18 cellular contexts compared by ENCODE assay signal in the genomic region with DNA sequence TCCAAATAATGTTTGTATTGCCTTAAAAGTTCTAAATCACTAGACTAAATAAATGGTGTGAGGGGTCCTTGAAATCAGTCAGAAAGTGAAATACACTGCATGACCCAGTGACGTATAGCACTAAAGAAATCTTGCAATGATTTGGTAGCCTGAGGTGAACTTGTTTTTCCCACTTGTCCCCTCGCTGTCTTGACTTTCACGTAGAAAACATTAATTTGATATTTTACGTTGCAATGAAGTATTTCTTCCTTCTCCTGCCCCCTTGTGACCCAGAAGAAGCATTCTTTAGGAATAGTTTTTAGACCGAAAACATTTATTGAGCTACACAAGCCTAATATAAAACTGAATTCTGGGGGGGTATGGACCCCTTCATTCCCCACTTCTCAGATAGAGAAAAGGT. TPM values are rescaled to one million over a fixed set of nuclear protein-coding genes. Genes with fewer than 3 reads are reported as not detected.
DNase-seq lines count a peak whose midpoint lies in the region; ATAC-seq and TF ChIP-seq lines count a peak whose summit lies in the region.
"Had no signal": no experiment of that assay in that cellular context is flagged by ENCODE, and none has a peak within 500 bp of the region (broad histone marks: within the 10 kb centered on the region; RNA-seq: fewer than 3 reads in every experiment).

No MANE protein-coding gene starts in this region.

- no peak overlapping the region for H3K27ac Mint-ChIP-seq in CD4-positive, alpha-beta T cell
- H3K27ac Mint-ChIP-seq in glutamatergic neuron (ENCODE audit: unreplicated experiment), result no peak overlapping the region
- H3K27ac Mint-ChIP-seq: stimulated activated naive CD8-positive, alpha-beta T cell treated with anti-CD3 and anti-CD28 coated beads, Interleukin-15, Interleukin-2, amounts not matched to agents 100 ng/mL and 50 ng/mL, for 24 hours; T-helper 1 cell treated with Interleukin-12 subunit alpha and Interleukin-12 subunit beta and Interleukin-4 antibody, amounts not matched to agents 30 μg/mL and 1 μg/mL, for 36 hours had no signal

- no peaks in the 10 kb centered on the region for H3K9me3 ChIP-seq in CD4-positive, alpha-beta T cell (ENCODE audit: control insufficient read depth, low read length)
- no peaks in the 10 kb centered on the region for H3K9me3 ChIP-seq in suprapubic skin
- H3K9me3 ChIP-seq: gastroesophageal sphincter, prostate gland had no signal

- no peak overlapping the region for H3K4me3 Mint-ChIP-seq in CD4-positive, alpha-beta T cell
- H3K4me3 Mint-ChIP-seq in glutamatergic neuron (ENCODE audit: unreplicated experiment), result no peak overlapping the region
- H3K4me3 Mint-ChIP-seq: stimulated activated naive CD8-positive, alpha-beta T cell treated with anti-CD3 and anti-CD28 coated beads, Interleukin-15, Interleukin-2, amounts not matched to agents 100 ng/mL and 50 ng/mL, for 24 hours; T-helper 1 cell treated with Interleukin-12 subunit alpha and Interleukin-12 subunit beta and Interleukin-4 antibody, amounts not matched to agents 30 μg/mL and 1 μg/mL, for 36 hours had no signal

- no peaks in the 10 kb centered on the region for H3K4me1 Mint-ChIP-seq in CD4-positive, alpha-beta T cell (ENCODE audit: low read depth)
- peaks cover 10% of the 10 kb centered on the region for H3K4me1 Mint-ChIP-seq in glutamatergic neuron (ENCODE audit: low read depth, unreplicated experiment)

- no peaks in the 10 kb centered on the region for H3K27me3 Mint-ChIP-seq in CD4-positive, alpha-beta T cell
- H3K27me3 Mint-ChIP-seq in glutamatergic neuron (ENCODE audit: unreplicated experiment), result no peaks in the 10 kb centered on the region
- H3K27me3 Mint-ChIP-seq: stimulated activated naive CD8-positive, alpha-beta T cell treated with anti-CD3 and anti-CD28 coated beads, Interleukin-15, Interleukin-2, amounts not matched to agents 100 ng/mL and 50 ng/mL, for 24 hours had no signal

- no peak for DNase-seq in CD4-positive, alpha-beta T cell
- DNase-seq in LHCN-M2 (ENCODE audit: low read depth), result peak; percentile 25
- peak; percentile 50 for DNase-seq in choroid plexus epithelial cell (ENCODE audit: low read depth)
- DNase-seq in midbrain (lab: John Stamatoyannopoulos, UW), result peak; percentile 1
- DNase-seq in activated gamma-delta T cell treated with Interleukin-2 at 50 U/mL for 16 hours, result no peak
- no peak for DNase-seq in suprapubic skin (ENCODE audit: low spot score in 2 of 2)
- no peak for DNase-seq in NCI-H2107 treated with DMSO at 0.1 percent for 48 hours (lab: John Stamatoyannopoulos, UW; ENCODE audit: unreplicated experiment)
- no peak for DNase-seq in glutamatergic neuron
- DNase-seq: activated effector memory CD4-positive, alpha-beta T cell treated with anti-CD3 and anti-CD28 coated beads, Interleukin-2, amount 50 U/mL, for 16 hours; GOT3; left ventricle myocardium superior; NCI-H187 treated with DMSO at 0.1 percent for 48 hours; NK-92 treated with Interleukin-12 subunit alpha and Interleukin-12 subunit beta, amount 100 ng/mL, for 24 hours; stimulated activated CD4-positive, alpha-beta T cell treated with anti-CD3 and anti-CD28 coated beads, Interleukin-4, amount 100 ng/mL, for 24 hours had no signal

- H3K4me3 ChIP-seq in choroid plexus epithelial cell (ENCODE audit: low read depth, low read length), result no peak overlapping the region
- no peak overlapping the region for H3K4me3 ChIP-seq in suprapubic skin
- H3K4me3 ChIP-seq: gastroesophageal sphincter, prostate gland had no signal

- WGBS in suprapubic skin, result 35% methylated on average over 5 of the region's 5 CpGs

- H3K36me3 ChIP-seq in suprapubic skin, result no peaks in the 10 kb centered on the region
- H3K36me3 ChIP-seq: gastroesophageal sphincter, prostate gland had no signal

- no peak for ATAC-seq in CD4-positive, alpha-beta T cell (ENCODE audit: poor library complexity)
- ATAC-seq: gastroesophageal sphincter, left ventricle myocardium superior had no signal

- H3K36me3 Mint-ChIP-seq in CD4-positive, alpha-beta T cell (ENCODE audit: low read depth), result no peaks in the 10 kb centered on the region
- H3K36me3 Mint-ChIP-seq in glutamatergic neuron (ENCODE audit: unreplicated experiment), result no peaks in the 10 kb centered on the region

- no peaks in the 10 kb centered on the region for H3K4me1 ChIP-seq in suprapubic skin
- H3K4me1 ChIP-seq: gastroesophageal sphincter, prostate gland had no signal

- peak; percentile 12 for TF ChIP-seq CTCF in CD4-positive, alpha-beta T cell (IDR thresholded peaks at IDR 0.05)
- TF ChIP-seq CTCF in choroid plexus epithelial cell (conservative IDR thresholded peaks at IDR 0.05; ENCODE audit: low read depth, low read length) (peak; percentile 46), suprapubic skin (IDR thresholded peaks at IDR 0.05) (no peak), glutamatergic neuron (IDR thresholded peaks at IDR 0.05; ENCODE audit: partially characterized antibody, unreplicated experiment) (no peak)

- CTCF ChIA-PET in CD4-positive, alpha-beta T cell (lab: Charles Lee), result no interaction called here

- H3K9me3 Mint-ChIP-seq in CD4-positive, alpha-beta T cell, result no peaks in the 10 kb centered on the region
- H3K9me3 Mint-ChIP-seq in glutamatergic neuron (ENCODE audit: unreplicated experiment), result no peaks in the 10 kb centered on the region
- H3K9me3 Mint-ChIP-seq: stimulated activated naive CD8-positive, alpha-beta T cell treated with anti-CD3 and anti-CD28 coated beads, Interleukin-15, Interleukin-2, amounts not matched to agents 100 ng/mL and 50 ng/mL, for 24 hours; T-helper 1 cell treated with Interleukin-12 subunit alpha and Interleukin-12 subunit beta and Interleukin-4 antibody, amounts not matched to agents 30 μg/mL and 1 μg/mL, for 36 hours had no signal

- intact Hi-C loops in CD4-positive, alpha-beta T cell (cut with DNase I, micrococcal nuclease), result loop anchor here in 1 of 2 experiments (5.0 kb wide), 1 partner anchor 508 kb away; no protein-coding TSS in a partner anchor

- H3K27me3 ChIP-seq in CD4-positive, alpha-beta T cell (ENCODE audit: control insufficient read depth, insufficient read depth, low read length), result no peaks in the 10 kb centered on the region
- no peaks in the 10 kb centered on the region for H3K27me3 ChIP-seq in suprapubic skin
- H3K27me3 ChIP-seq: gastroesophageal sphincter had no signal

- POLR2A ChIA-PET in CD4-positive, alpha-beta T cell (lab: Charles Lee), result no interaction called here

- no peak for TF ChIP-seq EP300 in suprapubic skin (IDR thresholded peaks at IDR 0.05)

- TF ChIP-seq POLR2A in suprapubic skin (IDR thresholded peaks at IDR 0.05), result no peak

- no peak overlapping the region for H3K27ac ChIP-seq in CD4-positive, alpha-beta T cell (ENCODE audit: low read depth, low read length)
- H3K27ac ChIP-seq in suprapubic skin, result no peak overlapping the region
- H3K27ac ChIP-seq: gastroesophageal sphincter, prostate gland had no signal

RNA-seq across cellular contexts. Expression of a gene that starts 3.7 kb away (rescaled TPM):
- not detected for total RNA-seq in CD4-positive, alpha-beta T cell
- total RNA-seq in LHCN-M2 (2014; rRNA removed) (not detected in 2 replicates), suprapubic skin (under 1 TPM; 0.34 to 0.76 (median 0.68) TPM), glutamatergic neuron (ENCODE audit: unreplicated experiment) (not detected)
- polyA plus RNA-seq in LHCN-M2 (2012), result 0.02 TPM

RNA-seq across cellular contexts. Expression of a gene that starts 44.3 kb away (rescaled TPM):
- total RNA-seq in CD4-positive, alpha-beta T cell, result 100 to 1,000 TPM in 1 of 2 experiments, 10 to 100 TPM in 1; 97.0 to 104 TPM
- total RNA-seq in LHCN-M2 (2014; rRNA removed), result 31.0 and 34.3 TPM in 2 replicates
- polyA plus RNA-seq in LHCN-M2 (2012), result 14.6 TPM
- total RNA-seq in suprapubic skin, result 10 to 100 TPM; 24.9 to 40.1 (median 27.0) TPM
- total RNA-seq in glutamatergic neuron (ENCODE audit: unreplicated experiment), result 27.7 TPM

RNA-seq across cellular contexts. Expression of a gene that starts 48.3 kb away (rescaled TPM):
- total RNA-seq in CD4-positive, alpha-beta T cell, result 1,000 to 10,000 TPM; 2,639 to 2,826 TPM
- total RNA-seq in LHCN-M2 (2014; rRNA removed) (2,563 and 3,780 TPM in 2 replicates), suprapubic skin (1,000 to 10,000 TPM; 1,970 to 4,157 (median 3,139) TPM), glutamatergic neuron (ENCODE audit: unreplicated experiment) (831 TPM)
- polyA plus RNA-seq in LHCN-M2 (2012), result 1,483 TPM

RNA-seq across cellular contexts. Expression of a gene that starts 48.4 kb away (rescaled TPM):
- 10 to 100 TPM; 10.0 to 10.1 TPM for total RNA-seq in CD4-positive, alpha-beta T cell
- 10.9 and 15.0 TPM in 2 replicates for total RNA-seq in LHCN-M2 (2014; rRNA removed)
- 4.6 TPM for polyA plus RNA-seq in LHCN-M2 (2012)
- 10 to 100 TPM in 3 of 4 donors, 1 to 10 TPM in 1; 8.9 to 21.4 (median 19.0) TPM for total RNA-seq in suprapubic skin
- total RNA-seq in glutamatergic neuron (ENCODE audit: unreplicated experiment), result 9.4 TPM

Comparison
In these comparisons a context has a peak if more than half of its experiments do, and no peak if none do; other contexts are left out.
1. DNase-seq: peak in LHCN-M2 (single experiment), choroid plexus epithelial cell (single experiment) and midbrain (single experiment); none in CD4-positive, alpha-beta T cell (0 of 10), activated gamma-delta T cell treated with Interleukin-2 at 50 U/mL for 16 hours (single experiment), suprapubic skin (0 of 2), NCI-H2107 treated with DMSO at 0.1 percent for 48 hours (single experiment) and glutamatergic neuron (single experiment).
2. CTCF ChIP-seq: peak in CD4-positive, alpha-beta T cell (single experiment) and choroid plexus epithelial cell (single experiment); none in suprapubic skin (0 of 2) and glutamatergic neuron (single experiment).